In genomic region chr7:143205560-143206293, GRCh38 we compare ENCODE assay signal across 10 cellular contexts. TPM values are rescaled to one million over a fixed set of nuclear protein-coding genes. Genes with fewer than 3 reads are reported as not detected.
DNase-seq lines count a peak whose midpoint lies in the region; ATAC-seq and TF ChIP-seq lines count a peak whose summit lies in the region.
"Had no signal": no experiment of that assay in that cellular context is flagged by ENCODE, and none has a peak within 500 bp of the region (broad histone marks: within the 10 kb centered on the region; RNA-seq: fewer than 3 reads in every experiment).

No MANE protein-coding gene starts in this region.

- ATAC-seq in GM19395 (IDR thresholded peaks at IDR 0.05; ENCODE audit: unreplicated experiment) (peak; percentile 92), HG03378 (IDR thresholded peaks at IDR 0.05; ENCODE audit: unreplicated experiment) (peak; percentile 94)
- peak; percentile 74 for ATAC-seq in stimulated activated naive CD8-positive, alpha-beta T cell treated with anti-CD3 and anti-CD28 coated beads, Interleukin-15, Interleukin-2, amounts not matched to agents 100 U/mL and 50 U/mL, for 24 hours

- no peaks in the 10 kb centered on the region for H3K9me3 Mint-ChIP-seq in Calu3 (ENCODE audit: low read depth, unreplicated experiment)

- H3K27me3 Mint-ChIP-seq in Calu3 (ENCODE audit: unreplicated experiment), result peaks cover 57% of the 10 kb centered on the region

- H3K27ac Mint-ChIP-seq in Calu3 (ENCODE audit: unreplicated experiment), result no peak overlapping the region

- H3K4me3 Mint-ChIP-seq in Calu3 (ENCODE audit: low read depth, unreplicated experiment), result no peak overlapping the region

- peaks cover 10% of the 10 kb centered on the region for H3K4me1 Mint-ChIP-seq in Calu3 (ENCODE audit: low read depth, unreplicated experiment)

- DNase-seq in Calu3, result peak; percentile 43
- peak; percentile 9 to 20 for DNase-seq in activated CD4-positive, alpha-beta T cell treated with anti-CD3 and anti-CD28 coated beads, Interleukin-2, amount 50 U/mL, for 48 hours
- DNase-seq in stimulated activated naive CD8-positive, alpha-beta T cell treated with anti-CD3 and anti-CD28 coated beads, Interleukin-15, Interleukin-2, amounts not matched to agents 100 U/mL and 50 U/mL, for 24 hours, result peak; percentile 29
- DNase-seq in NCI-H446 treated with DMSO at 0.1 percent for 48 hours (lab: John Stamatoyannopoulos, UW), result no peak
- DNase-seq in NCI-H2196 treated with DMSO at 0.1 percent for 48 hours (lab: John Stamatoyannopoulos, UW; ENCODE audit: unreplicated experiment), result no peak
- DNase-seq in NCI-H446 (lab: John Stamatoyannopoulos, UW), result no peak

- CTCF ChIA-PET in Calu3 (lab: Charles Lee), result no interaction called here

- BruUV-seq in Calu3 (replicated peaks; lab: Mats Ljungman, UMichigan), result no TSS peak

- no peak for TF ChIP-seq CTCF in Calu3 (IDR thresholded peaks at IDR 0.05; ENCODE audit: unreplicated experiment)

- intact Hi-C loops in Calu3 (cut with micrococcal nuclease; ENCODE audit: unreplicated experiment), result no loop called here

- H3K36me3 Mint-ChIP-seq in Calu3 (ENCODE audit: insufficient read depth, unreplicated experiment), result no peaks in the 10 kb centered on the region

RNA-seq across cellular contexts. Expression of gene TAS2R40, which starts 16.1 kb away (rescaled TPM):
- total RNA-seq in Calu3 (2022), result not detected in 2 replicates
- total RNA-seq: ascending aorta, tibial nerve had no signal

RNA-seq across cellular contexts. Expression of gene TAS2R39, which starts 22.5 kb away (rescaled TPM):
- total RNA-seq in Calu3 (2022), result not detected in 2 replicates
- total RNA-seq: ascending aorta, tibial nerve had no signal

RNA-seq across cellular contexts. Expression of gene GSTK1, which starts 57.5 kb away (rescaled TPM):
- 109 and 116 TPM in 2 replicates for total RNA-seq in Calu3 (2022)

Comparison
In these comparisons a context has a peak if more than half of its experiments do, and no peak if none do; other contexts are left out.
1. DNase-seq: peak in Calu3 (single experiment), activated CD4-positive, alpha-beta T cell treated with anti-CD3 and anti-CD28 coated beads, Interleukin-2, amount 50 U/mL, for 48 hours (2 of 2) and stimulated activated naive CD8-positive, alpha-beta T cell treated with anti-CD3 and anti-CD28 coated beads, Interleukin-15, Interleukin-2, amounts not matched to agents 100 U/mL and 50 U/mL, for 24 hours (single experiment); none in NCI-H446 treated with DMSO at 0.1 percent for 48 hours (single experiment), NCI-H2196 treated with DMSO at 0.1 percent for 48 hours (single experiment) and NCI-H446 (0 of 2).
2. Peak in every context shown above with its lines, with median percentiles within 50 percentile points of each other: ATAC-seq.